ENCODE assay signal across 19 cellular contexts in the genomic region with DNA sequence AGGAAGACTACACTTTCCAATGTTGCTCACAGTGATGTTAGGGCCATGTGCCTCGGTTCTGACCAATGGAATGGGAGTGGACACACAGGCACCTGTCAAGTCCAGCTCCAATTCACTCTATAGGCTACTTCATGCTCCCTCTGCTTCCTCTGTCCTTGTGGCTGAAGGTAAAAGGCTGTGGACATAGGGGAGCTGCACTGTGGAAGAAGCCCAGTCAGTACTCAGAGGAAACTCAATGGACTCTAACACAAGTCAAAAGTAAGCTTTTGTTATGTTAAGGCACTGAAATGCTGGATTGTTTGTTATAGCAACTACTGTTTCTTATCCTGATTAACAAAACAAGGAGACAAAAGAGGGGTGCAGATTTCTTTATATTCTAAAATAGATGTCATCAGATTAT.
DNase-seq lines count a peak whose midpoint lies in the region; ATAC-seq and TF ChIP-seq lines count a peak whose summit lies in the region.
"Had no signal": no experiment of that assay in that cellular context is flagged by ENCODE, and none has a peak within 500 bp of the region (broad histone marks: within the 10 kb centered on the region; RNA-seq: fewer than 3 reads in every experiment).

No MANE protein-coding gene starts in this region.

- WGBS in ovary, 3 donors, result 59 to 89% (median 77%) methylated on average over 1 of the region's 1 CpG

- no peak for TF ChIP-seq EP300 in ovary (IDR thresholded peaks at IDR 0.05)

- H3K27ac ChIP-seq in ovary, result no peak overlapping the region
- H3K27ac ChIP-seq: BLaER1, HL-60 had no signal

- no peaks in the 10 kb centered on the region for H3K27me3 Mint-ChIP-seq in activated CD4-positive, alpha-beta T cell treated with anti-CD3 and anti-CD28 coated beads for 36 hours
- H3K27me3 Mint-ChIP-seq in activated T-helper 2 cell treated with anti-CD3 and anti-CD28 coated beads, Interferon-gamma antibody, Interleukin-2, Interleukin-4, amounts not matched to agents 10 μg/mL and 5 μg/mL and 100 μg/mL, durations not matched to agents 14 hours and 24 hours and 36 hours (ENCODE audit: low read depth), result no peaks in the 10 kb centered on the region

- TF ChIP-seq CTCF in ovary (IDR thresholded peaks at IDR 0.05), result no peak

- DNase-seq in activated CD4-positive, alpha-beta T cell treated with anti-CD3 and anti-CD28 coated beads for 36 hours, result no peak
- no peak for DNase-seq in activated CD4-positive, alpha-beta T cell treated with anti-CD3 and anti-CD28 coated beads for 48 hours
- DNase-seq in activated naive CD4-positive, alpha-beta T cell treated with anti-CD3 and anti-CD28 coated beads, Interleukin-2, amount 50 U/mL, for 72 hours (ENCODE audit: low spot score in 2 of 2), result no peak
- DNase-seq in activated naive CD4-positive, alpha-beta T cell treated with anti-CD3 and anti-CD28 coated beads, Interleukin-2, amount 50 U/mL, for 16 hours, result no peak
- DNase-seq in activated T-helper 2 cell treated with anti-CD3 and anti-CD28 coated beads, Interferon-gamma antibody, Interleukin-2, Interleukin-4, amounts not matched to agents 10 μg/mL and 5 μg/mL and 100 μg/mL, durations not matched to agents 14 hours and 24 hours and 36 hours (ENCODE audit: low spot score), result no peak
- DNase-seq in MG63 (no peak), ovary (no peak), HuH-7.5 (ENCODE audit: low spot score) (no peak)
- DNase-seq: COR-L47; GF-D8; MV-4-11; NCI-H1417 treated with DMSO at 0.1 percent for 48 hours; NCI-H1930; NCI-H2171; NCI-H446; NK-92 treated with Interleukin-12 subunit alpha and Interleukin-12 subunit beta, amount 100 ng/mL, for 24 hours had no signal

- peaks cover 27% of the 10 kb centered on the region for H3K4me1 Mint-ChIP-seq in activated CD4-positive, alpha-beta T cell treated with anti-CD3 and anti-CD28 coated beads for 36 hours
- peaks cover 24% of the 10 kb centered on the region for H3K4me1 Mint-ChIP-seq in activated T-helper 2 cell treated with anti-CD3 and anti-CD28 coated beads, Interferon-gamma antibody, Interleukin-2, Interleukin-4, amounts not matched to agents 10 μg/mL and 5 μg/mL and 100 μg/mL, durations not matched to agents 14 hours and 24 hours and 36 hours (ENCODE audit: low read depth)

- intact Hi-C loops in activated CD4-positive, alpha-beta T cell treated with anti-CD3 and anti-CD28 coated beads for 36 hours (cut with DNase I, micrococcal nuclease), result no loop called here
- intact Hi-C loops in activated T-helper 2 cell treated with anti-CD3 and anti-CD28 coated beads, Interferon-gamma antibody, Interleukin-2, Interleukin-4, amounts not matched to agents 10 μg/mL and 5 μg/mL and 100 μg/mL, durations not matched to agents 14 hours and 24 hours and 36 hours (cut with micrococcal nuclease), result no loop called here
- intact Hi-C loops in ovary (cut with DNase I), result no loop called here

- peak overlapping the region; percentile 74 for H3K27ac Mint-ChIP-seq in activated CD4-positive, alpha-beta T cell treated with anti-CD3 and anti-CD28 coated beads for 36 hours
- peak overlapping the region; percentile 80 to 85 for H3K27ac Mint-ChIP-seq in activated naive CD4-positive, alpha-beta T cell treated with anti-CD3 and anti-CD28 coated beads, Interleukin-2, amount 50 U/mL, for 72 hours
- peak overlapping the region; percentile 51 for H3K27ac Mint-ChIP-seq in activated T-helper 2 cell treated with anti-CD3 and anti-CD28 coated beads, Interferon-gamma antibody, Interleukin-2, Interleukin-4, amounts not matched to agents 10 μg/mL and 5 μg/mL and 100 μg/mL, durations not matched to agents 14 hours and 24 hours and 36 hours

- H3K36me3 ChIP-seq in MG63 (no peaks in the 10 kb centered on the region), ovary (no peaks in the 10 kb centered on the region)
- H3K36me3 ChIP-seq: BLaER1 had no signal

- H3K9me3 ChIP-seq in MG63 (no peaks in the 10 kb centered on the region), ovary (no peaks in the 10 kb centered on the region)
- H3K9me3 ChIP-seq: BLaER1 had no signal

- no peak for TF ChIP-seq POLR2A in ovary (IDR thresholded peaks at IDR 0.05)

- ATAC-seq in activated CD4-positive, alpha-beta T cell treated with anti-CD3 and anti-CD28 coated beads for 36 hours, result no peak
- no peak for ATAC-seq in activated naive CD4-positive, alpha-beta T cell treated with anti-CD3 and anti-CD28 coated beads, Interleukin-2, amount 50 U/mL, for 72 hours
- ATAC-seq: HCT116 had no signal

- H3K4me1 ChIP-seq in ovary (ENCODE audit: insufficient read depth), result no peaks in the 10 kb centered on the region
- H3K4me1 ChIP-seq: BLaER1 had no signal

- CTCF ChIA-PET in activated CD4-positive, alpha-beta T cell treated with anti-CD3 and anti-CD28 coated beads for 36 hours (lab: Charles Lee), result no interaction called here

- H3K4me3 ChIP-seq in MG63, result no peak overlapping the region
- H3K4me3 ChIP-seq in ovary, result no peak overlapping the region
- H3K4me3 ChIP-seq: BLaER1 had no signal

- no peaks in the 10 kb centered on the region for H3K36me3 Mint-ChIP-seq in activated CD4-positive, alpha-beta T cell treated with anti-CD3 and anti-CD28 coated beads for 36 hours (ENCODE audit: low read depth)
- H3K36me3 Mint-ChIP-seq in activated naive CD4-positive, alpha-beta T cell treated with anti-CD3 and anti-CD28 coated beads, Interleukin-2, amount 50 U/mL, for 72 hours, result peaks cover 0 to 5% of the 10 kb centered on the region in 2 donors
- H3K36me3 Mint-ChIP-seq in activated T-helper 2 cell treated with anti-CD3 and anti-CD28 coated beads, Interferon-gamma antibody, Interleukin-2, Interleukin-4, amounts not matched to agents 10 μg/mL and 5 μg/mL and 100 μg/mL, durations not matched to agents 14 hours and 24 hours and 36 hours (ENCODE audit: low read depth), result peaks cover 3% of the 10 kb centered on the region

- H3K4me3 Mint-ChIP-seq in activated CD4-positive, alpha-beta T cell treated with anti-CD3 and anti-CD28 coated beads for 36 hours, result no peak overlapping the region
- no peak overlapping the region for H3K4me3 Mint-ChIP-seq in activated T-helper 2 cell treated with anti-CD3 and anti-CD28 coated beads, Interferon-gamma antibody, Interleukin-2, Interleukin-4, amounts not matched to agents 10 μg/mL and 5 μg/mL and 100 μg/mL, durations not matched to agents 14 hours and 24 hours and 36 hours (ENCODE audit: low read depth)

- no peaks in the 10 kb centered on the region for H3K9me3 Mint-ChIP-seq in activated CD4-positive, alpha-beta T cell treated with anti-CD3 and anti-CD28 coated beads for 36 hours (ENCODE audit: low read depth)
- H3K9me3 Mint-ChIP-seq in activated naive CD4-positive, alpha-beta T cell treated with anti-CD3 and anti-CD28 coated beads, Interleukin-2, amount 50 U/mL, for 72 hours, result peaks cover 0 to 8% of the 10 kb centered on the region in 2 donors
- H3K9me3 Mint-ChIP-seq in activated T-helper 2 cell treated with anti-CD3 and anti-CD28 coated beads, Interferon-gamma antibody, Interleukin-2, Interleukin-4, amounts not matched to agents 10 μg/mL and 5 μg/mL and 100 μg/mL, durations not matched to agents 14 hours and 24 hours and 36 hours, result no peaks in the 10 kb centered on the region

- no peaks in the 10 kb centered on the region for H3K27me3 ChIP-seq in MG63
- H3K27me3 ChIP-seq in ovary, result no peaks in the 10 kb centered on the region
- H3K27me3 ChIP-seq: BLaER1 had no signal

- POLR2A ChIA-PET in activated CD4-positive, alpha-beta T cell treated with anti-CD3 and anti-CD28 coated beads for 36 hours (lab: Charles Lee), result no interaction called here
